ENCODE assay signal across 9 cellular contexts in the genomic region with DNA sequence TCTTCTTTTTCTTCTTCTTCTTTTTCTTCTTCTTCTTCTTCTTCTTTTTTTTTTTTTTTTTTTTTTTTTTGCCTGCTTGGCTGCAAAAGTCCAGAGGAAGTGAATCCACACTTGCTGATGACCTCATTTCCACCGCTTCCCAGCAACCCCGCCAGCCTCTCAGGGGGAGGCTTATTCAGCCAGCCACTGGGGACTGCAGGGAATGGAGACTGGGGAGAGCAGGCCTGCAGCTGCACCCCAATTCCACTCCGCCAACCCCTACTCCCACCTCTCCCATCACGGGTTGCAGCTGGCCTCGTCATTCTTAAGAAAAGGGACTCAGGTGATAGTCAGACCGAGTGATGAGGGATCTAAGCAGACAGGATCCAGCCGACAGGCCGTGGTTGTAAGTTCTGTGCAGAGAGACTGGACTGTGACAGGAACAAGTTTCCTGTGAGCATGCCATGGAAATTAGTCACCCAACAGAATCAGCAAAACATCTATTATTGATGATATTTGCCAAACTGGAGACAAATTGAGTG. TPM values are rescaled to one million over a fixed set of nuclear protein-coding genes. Genes with fewer than 3 reads are reported as not detected.
DNase-seq lines count a peak whose midpoint lies in the region; ATAC-seq and TF ChIP-seq lines count a peak whose summit lies in the region.
"Had no signal": no experiment of that assay in that cellular context is flagged by ENCODE, and none has a peak within 500 bp of the region (broad histone marks: within the 10 kb centered on the region; RNA-seq: fewer than 3 reads in every experiment).

No MANE protein-coding gene starts in this region.

- H3K36me3 ChIP-seq in naive thymus-derived CD4-positive, alpha-beta T cell (ENCODE audit: control insufficient read depth in 2 of 3, insufficient read depth in 3 of 3, low read length in 3 of 3) = no peaks in the 10 kb centered on the region

- peak overlapping the region in 3 of 4 donors; percentile 78 to 93 (median 90) for H3K4me3 Mint-ChIP-seq in IgD-negative memory B cell
- no peak overlapping the region for H3K4me3 Mint-ChIP-seq in naive thymus-derived CD4-positive, alpha-beta T cell
- H3K4me3 Mint-ChIP-seq in activated T-cell treated with anti-CD3 and anti-CD28 coated beads, Interleukin-2, amount 50 U/mL, for 72 hours = no peak overlapping the region

- intact Hi-C loops in dorsolateral prefrontal cortex (cut with DNase I) = loop anchor here (1.0 to 5.0 kb wide), 2 partner anchors 42 to 58 kb away; no protein-coding TSS in a partner anchor
- intact Hi-C loops in naive thymus-derived CD4-positive, alpha-beta T cell (cut with micrococcal nuclease) = no loop called here

- peak in 2 of 56 donors; percentile 10 to 14 for TF ChIP-seq CTCF in dorsolateral prefrontal cortex (IDR thresholded peaks at IDR 0.05 in 54 of 56, conservative IDR thresholded peaks at IDR 0.05 in 2 of 56; ENCODE audit: low read depth in 1 of 56, partially characterized antibody in 56 of 56)

- peak overlapping the region in 41 of 59 donors; percentile 1 to 48 (median 26) for H3K4me3 ChIP-seq in dorsolateral prefrontal cortex
- H3K4me3 ChIP-seq in naive thymus-derived CD4-positive, alpha-beta T cell (ENCODE audit: low read length) = no peak overlapping the region

- peaks cover 14 to 16% (median 15%) of the 10 kb centered on the region in 3 donors for H3K4me1 Mint-ChIP-seq in IgD-negative memory B cell
- H3K4me1 Mint-ChIP-seq in naive thymus-derived CD4-positive, alpha-beta T cell = peaks cover 0 to 5% (median 0%) of the 10 kb centered on the region in 7 donors
- no peaks in the 10 kb centered on the region for H3K4me1 Mint-ChIP-seq in activated T-cell treated with anti-CD3 and anti-CD28 coated beads, Interleukin-2, amount 50 U/mL, for 72 hours (ENCODE audit: low read depth)

- peak overlapping the region in 1 of 3 donors; percentile 30 for H3K27ac Mint-ChIP-seq in IgD-negative memory B cell
- H3K27ac Mint-ChIP-seq in naive thymus-derived CD4-positive, alpha-beta T cell = no peak overlapping the region
- no peak overlapping the region for H3K27ac Mint-ChIP-seq in activated T-cell treated with anti-CD3 and anti-CD28 coated beads, Interleukin-2, amount 50 U/mL, for 72 hours

- H3K9me3 ChIP-seq in naive thymus-derived CD4-positive, alpha-beta T cell (ENCODE audit: control insufficient read depth in 2 of 3, low read length in 3 of 3) = no peaks in the 10 kb centered on the region

- POLR2A ChIA-PET in naive thymus-derived CD4-positive, alpha-beta T cell (lab: Charles Lee) = no interaction called here

- CTCF ChIA-PET in naive thymus-derived CD4-positive, alpha-beta T cell (lab: Charles Lee) = interaction anchor here (0.7 kb wide), 1 partner anchor 1124 kb away, joined by 3 read pairs; no protein-coding TSS in a partner anchor

- H3K27me3 Mint-ChIP-seq in IgD-negative memory B cell = no peaks in the 10 kb centered on the region
- peaks cover 0 to 6% (median 0%) of the 10 kb centered on the region in 5 donors for H3K27me3 Mint-ChIP-seq in naive thymus-derived CD4-positive, alpha-beta T cell
- peaks cover 6% of the 10 kb centered on the region for H3K27me3 Mint-ChIP-seq in activated T-cell treated with anti-CD3 and anti-CD28 coated beads, Interleukin-2, amount 50 U/mL, for 72 hours (ENCODE audit: low read depth)

- peak; percentile 11 for ATAC-seq in GM19455 (IDR thresholded peaks at IDR 0.05; ENCODE audit: unreplicated experiment)
- ATAC-seq in naive thymus-derived CD4-positive, alpha-beta T cell = peak; percentile 31
- no peak for ATAC-seq in activated T-cell treated with anti-CD3 and anti-CD28 coated beads, Interleukin-2, amount 50 U/mL, for 72 hours (replicated peaks in 1 of 2)

- no peaks in the 10 kb centered on the region for H3K4me1 ChIP-seq in naive thymus-derived CD4-positive, alpha-beta T cell (ENCODE audit: control insufficient read depth in 2 of 2, insufficient read depth in 2 of 2, low read length in 2 of 2)

- H3K27me3 ChIP-seq in dorsolateral prefrontal cortex = no peaks in the 10 kb centered on the region
- H3K27me3 ChIP-seq in naive thymus-derived CD4-positive, alpha-beta T cell (ENCODE audit: control insufficient read depth in 2 of 2, insufficient read depth in 2 of 2, low read length in 2 of 2) = no peaks in the 10 kb centered on the region

- no peaks in the 10 kb centered on the region for H3K9me3 Mint-ChIP-seq in IgD-negative memory B cell
- peaks cover 0 to 2% (median 0%) of the 10 kb centered on the region in 11 donors for H3K9me3 Mint-ChIP-seq in naive thymus-derived CD4-positive, alpha-beta T cell
- no peaks in the 10 kb centered on the region for H3K9me3 Mint-ChIP-seq in activated T-cell treated with anti-CD3 and anti-CD28 coated beads, Interleukin-2, amount 50 U/mL, for 72 hours

- no peaks in the 10 kb centered on the region for H3K36me3 Mint-ChIP-seq in IgD-negative memory B cell
- H3K36me3 Mint-ChIP-seq in naive thymus-derived CD4-positive, alpha-beta T cell = no peaks in the 10 kb centered on the region
- H3K36me3 Mint-ChIP-seq in activated T-cell treated with anti-CD3 and anti-CD28 coated beads, Interleukin-2, amount 50 U/mL, for 72 hours (ENCODE audit: insufficient read depth in 2 of 2) = no peaks in the 10 kb centered on the region

- H3K27ac ChIP-seq in dorsolateral prefrontal cortex = peak overlapping the region; percentile 51 to 100 (median 97)
- H3K27ac ChIP-seq in naive thymus-derived CD4-positive, alpha-beta T cell (ENCODE audit: low read depth, low read length) = no peak overlapping the region
- H3K27ac ChIP-seq: KMS-11 had no signal

- DNase-seq in dorsolateral prefrontal cortex = peak in 7 of 10 donors; percentile 65 to 81 (median 74)
- no peak for DNase-seq in naive thymus-derived CD4-positive, alpha-beta T cell
- DNase-seq in NCI-H524 treated with DMSO at 0.1 percent for 48 hours (lab: John Stamatoyannopoulos, UW) = no peak
- DNase-seq in activated CD4-positive, alpha-beta T cell treated with anti-CD3 and anti-CD28 coated beads, Interleukin-2, amount 50 U/mL, for 1 hour = no peak
- no peak for DNase-seq in activated T-cell treated with anti-CD3 and anti-CD28 coated beads, Interleukin-2, amount 50 U/mL, for 72 hours
- DNase-seq in NCI-H2029 treated with DMSO at 0.1 percent for 48 hours (lab: John Stamatoyannopoulos, UW) = no peak

RNA-seq across cellular contexts. Expression of a gene that starts 59.0 kb away (rescaled TPM):
- polyA plus RNA-seq in IgD-negative memory B cell = 9.3 TPM
- 1,000 to 10,000 TPM in 8 of 120 experiments, 100 to 1,000 TPM in 112; 292 to 1,535 (median 581) TPM for total RNA-seq in dorsolateral prefrontal cortex
- total RNA-seq in naive thymus-derived CD4-positive, alpha-beta T cell = 100 to 1,000 TPM in 1 of 5 experiments, 10 to 100 TPM in 4; 70.1 to 147 (median 72.8) TPM
- polyA plus RNA-seq in naive thymus-derived CD4-positive, alpha-beta T cell = 10 to 100 TPM; 15.0 to 20.8 TPM
- 10 to 100 TPM; 62.0 to 64.2 TPM for total RNA-seq in activated T-cell treated with anti-CD3 and anti-CD28 coated beads, Interleukin-2, amount 50 U/mL, for 72 hours

Comparison
In these comparisons a context has a peak if more than half of its experiments do, and no peak if none do; other contexts are left out.
1. ATAC-seq: peak in GM19455 (single experiment) and naive thymus-derived CD4-positive, alpha-beta T cell (single experiment); none in activated T-cell treated with anti-CD3 and anti-CD28 coated beads, Interleukin-2, amount 50 U/mL, for 72 hours (0 of 2).
2. H3K4me3 Mint-ChIP-seq: peak in IgD-negative memory B cell (3 of 4); none in naive thymus-derived CD4-positive, alpha-beta T cell (0 of 10) and activated T-cell treated with anti-CD3 and anti-CD28 coated beads, Interleukin-2, amount 50 U/mL, for 72 hours (0 of 2).
3. DNase-seq: peak in dorsolateral prefrontal cortex (7 of 10); none in naive thymus-derived CD4-positive, alpha-beta T cell (0 of 9), NCI-H524 treated with DMSO at 0.1 percent for 48 hours (single experiment), activated CD4-positive, alpha-beta T cell treated with anti-CD3 and anti-CD28 coated beads, Interleukin-2, amount 50 U/mL, for 1 hour (single experiment), activated T-cell treated with anti-CD3 and anti-CD28 coated beads, Interleukin-2, amount 50 U/mL, for 72 hours (0 of 2) and NCI-H2029 treated with DMSO at 0.1 percent for 48 hours (single experiment).
4. intact Hi-C loops: an anchor here in dorsolateral prefrontal cortex (1.0 to 5.0 kb wide); none called in naive thymus-derived CD4-positive, alpha-beta T cell.